7 cellular contexts compared by ENCODE assay signal in the genomic region with DNA sequence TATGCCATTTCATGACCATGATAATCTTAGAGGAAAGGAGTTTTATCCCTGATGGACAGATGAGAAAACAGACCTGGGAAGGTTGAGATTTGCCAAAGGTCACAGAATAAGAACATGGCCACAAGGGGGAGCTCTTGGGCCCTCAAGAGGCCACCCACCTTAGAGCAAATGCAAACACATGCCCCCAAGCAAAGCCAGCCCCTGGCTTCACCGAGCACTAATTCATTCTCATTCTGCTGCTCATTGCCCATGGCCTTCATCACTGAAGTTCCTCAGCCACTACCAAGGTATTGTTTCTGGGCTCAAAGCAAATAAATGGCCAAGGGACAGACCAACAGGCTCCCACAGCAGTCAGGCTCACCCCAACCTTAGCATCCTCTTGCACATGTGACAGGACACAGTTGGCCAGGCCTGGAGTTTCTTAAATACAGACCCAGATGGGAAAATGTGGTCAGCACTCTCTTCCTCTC. TPM values are rescaled to one million over a fixed set of nuclear protein-coding genes. Genes with fewer than 3 reads are reported as not detected.
A peak's percentile ranks its signal among the peaks of the same experiment; 100 is the strongest.
DNase-seq lines count a peak whose midpoint lies in the region; ATAC-seq and TF ChIP-seq lines count a peak whose summit lies in the region.

No MANE protein-coding gene starts in this region.

- WGBS in ovary, 3 donors, result 5 to 24% (median 14%) methylated on average over 1 of the region's 1 CpG

- no peak overlapping the region for H3K9ac ChIP-seq in OCI-LY3 (ENCODE audit: low read length)

- peaks cover 48% of the 10 kb centered on the region for H3K27me3 Mint-ChIP-seq in activated T-cell treated with anti-CD3 and anti-CD28 coated beads, Interleukin-2, amount 50 U/mL, for 24 hours

- no peaks in the 10 kb centered on the region for H3K9me3 Mint-ChIP-seq in activated T-cell treated with anti-CD3 and anti-CD28 coated beads, Interleukin-2, amount 50 U/mL, for 24 hours

- H3K4me2 ChIP-seq in OCI-LY3 (ENCODE audit: low read length), result peak overlapping the region; percentile 71

- peaks cover 46% of the 10 kb centered on the region for H3K27me3 ChIP-seq in OCI-LY3 (ENCODE audit: low read depth, low read length)
- no peaks in the 10 kb centered on the region for H3K27me3 ChIP-seq in ovary
- H3K27me3 ChIP-seq in upper lobe of right lung, result no peaks in the 10 kb centered on the region

- H3K4me1 ChIP-seq in OCI-LY3 (ENCODE audit: low read length) (peaks cover 24% of the 10 kb centered on the region), ovary (ENCODE audit: insufficient read depth) (no peaks in the 10 kb centered on the region), upper lobe of right lung (peaks cover 35% of the 10 kb centered on the region)

- H3K36me3 Mint-ChIP-seq in activated T-cell treated with anti-CD3 and anti-CD28 coated beads, Interleukin-2, amount 50 U/mL, for 24 hours (ENCODE audit: low read depth), result no peaks in the 10 kb centered on the region

- peak; percentile 66 for DNase-seq in GM10248 (ENCODE audit: extremely low spot score)
- peak; percentile 65 for DNase-seq in activated T-cell treated with anti-CD3 and anti-CD28 coated beads, Interleukin-2, amount 50 U/mL, for 24 hours
- peak; percentile 87 for DNase-seq in fibroblast of villous mesenchyme (ENCODE audit: low read depth)
- DNase-seq in ovary, result peak; percentile 21 to 54 (median 47)
- DNase-seq in upper lobe of right lung, result peak; percentile 67

- TF ChIP-seq POLR2A in ovary (IDR thresholded peaks at IDR 0.05), result no peak

- peak; percentile 33 for ATAC-seq in HG03175 (IDR thresholded peaks at IDR 0.05; ENCODE audit: unreplicated experiment)
- peak; percentile 76 for ATAC-seq in upper lobe of right lung

- H3K4me3 Mint-ChIP-seq in activated T-cell treated with anti-CD3 and anti-CD28 coated beads, Interleukin-2, amount 50 U/mL, for 24 hours, result no peak overlapping the region

- intact Hi-C loops in ovary (cut with DNase I), result loop anchor here in 1 of 4 donors (5.0 kb wide), 1 partner anchor 116 kb away; no protein-coding TSS in a partner anchor
- intact Hi-C loops in upper lobe of right lung (cut with DNase I), result loop anchor here (5.0 to 10.0 kb wide), 2 partner anchors 116 to 358 kb away; no protein-coding TSS in a partner anchor

- peaks cover 25% of the 10 kb centered on the region for H4K20me1 ChIP-seq in OCI-LY3 (ENCODE audit: insufficient read depth, low read length)

- H3K36me3 ChIP-seq in OCI-LY3 (replicated peaks; ENCODE audit: low read depth, low read length) (no peaks in the 10 kb centered on the region), ovary (no peaks in the 10 kb centered on the region), upper lobe of right lung (peaks cover 62% of the 10 kb centered on the region)

- H3K79me2 ChIP-seq in OCI-LY3 (ENCODE audit: low read length), result no peaks in the 10 kb centered on the region

- H3K4me3 ChIP-seq in OCI-LY3 (ENCODE audit: low read length) (no peak overlapping the region), fibroblast of villous mesenchyme (ENCODE audit: low read depth, low read length) (no peak overlapping the region), ovary (no peak overlapping the region), upper lobe of right lung (no peak overlapping the region)

- CTCF ChIA-PET in GM10248 (lab: Yijun Ruan, JAX), result interaction anchor here (0.6 to 8.0 kb wide), 51 partner anchors 8 to 359 kb away, joined by 3 to 277 read pairs (median 5); no protein-coding TSS in a partner anchor

- H3K27ac Mint-ChIP-seq in activated T-cell treated with anti-CD3 and anti-CD28 coated beads, Interleukin-2, amount 50 U/mL, for 24 hours, result no peak overlapping the region

- peaks cover 13% of the 10 kb centered on the region for H3K4me1 Mint-ChIP-seq in activated T-cell treated with anti-CD3 and anti-CD28 coated beads, Interleukin-2, amount 50 U/mL, for 24 hours (ENCODE audit: low read depth)

- H2AFZ ChIP-seq in OCI-LY3 (ENCODE audit: low read depth, low read length), result no peak overlapping the region

- TF ChIP-seq CTCF in GM10248 (IDR thresholded peaks at IDR 0.05; ENCODE audit: control extremely low read depth, extremely low read depth, low read depth, missing control alignments), result peak; percentile 75
- TF ChIP-seq CTCF in OCI-LY3 (IDR thresholded peaks at IDR 0.05; ENCODE audit: low read depth, low read length), result peak; percentile 80
- peak; percentile 81 for TF ChIP-seq CTCF in fibroblast of villous mesenchyme (IDR thresholded peaks at IDR 0.05; ENCODE audit: insufficient read depth, low read depth, low read length)
- TF ChIP-seq CTCF in ovary (IDR thresholded peaks at IDR 0.05), result no peak
- peak; percentile 85 for TF ChIP-seq CTCF in upper lobe of right lung (IDR thresholded peaks at IDR 0.05)

- H3K27ac ChIP-seq in OCI-LY3 (ENCODE audit: low read length), result no peak overlapping the region
- no peak overlapping the region for H3K27ac ChIP-seq in ovary
- no peak overlapping the region for H3K27ac ChIP-seq in upper lobe of right lung

- TF ChIP-seq EP300 in ovary (IDR thresholded peaks at IDR 0.05), result no peak

- H3K9me3 ChIP-seq in OCI-LY3 (ENCODE audit: insufficient read depth, low read length) (no peaks in the 10 kb centered on the region), ovary (no peaks in the 10 kb centered on the region), upper lobe of right lung (no peaks in the 10 kb centered on the region)

- POLR2A ChIA-PET in GM10248 (lab: Yijun Ruan, JAX), result interaction anchor here (0.7 kb wide), 1 partner anchor 9 kb away, joined by 3 read pairs; no protein-coding TSS in a partner anchor

RNA-seq across cellular contexts. Expression of a gene that starts 44.2 kb away (rescaled TPM):
- total RNA-seq in fibroblast of villous mesenchyme, result 65.7 and 75.6 TPM in 2 replicates
- 100 to 1,000 TPM in 1 of 7 donors, 10 to 100 TPM in 6; 13.9 to 102 (median 35.3) TPM for total RNA-seq in ovary
- 100 to 1,000 TPM in 1 of 2 donors, 10 to 100 TPM in 1; 29.7 to 138 TPM for polyA plus RNA-seq in ovary
- total RNA-seq in upper lobe of right lung, result 190 TPM

RNA-seq across cellular contexts. Expression of a gene that starts 52.6 kb away (rescaled TPM):
- total RNA-seq in fibroblast of villous mesenchyme (not detected in 2 replicates), ovary (under 1 TPM in 1 of 7 donors, not detected in 6; 0.13 TPM), upper lobe of right lung (not detected)
- polyA plus RNA-seq in ovary, result not detected

Comparison
In these comparisons a context has a peak if more than half of its experiments do, and no peak if none do; other contexts are left out.
1. CTCF ChIP-seq: peak in GM10248 (single experiment), OCI-LY3 (single experiment), fibroblast of villous mesenchyme (single experiment) and upper lobe of right lung (single experiment); none in ovary (0 of 3).
2. Peak in every context shown above with its lines, with median percentiles within 50 percentile points of each other: DNase-seq.